In the genomic region with DNA sequence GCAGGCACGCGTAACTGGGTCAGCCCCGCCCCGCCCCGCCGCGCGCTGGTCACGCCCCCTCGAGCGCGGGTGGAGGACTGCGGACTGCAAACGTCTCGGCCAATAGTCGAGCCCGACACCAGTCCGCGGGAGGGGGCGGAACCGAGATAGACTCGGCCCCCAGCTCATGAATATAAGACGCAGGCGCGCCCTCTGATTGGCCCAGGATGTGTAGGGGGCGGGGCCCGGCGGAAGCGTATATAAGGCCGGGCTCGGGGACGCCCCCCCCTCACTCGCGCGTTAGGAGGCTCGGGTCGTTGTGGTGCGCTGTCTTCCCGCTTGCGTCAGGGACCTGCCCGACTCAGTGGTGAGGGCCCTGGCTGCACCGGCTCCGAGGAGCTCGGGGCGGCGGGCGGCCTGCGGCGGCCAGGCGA, we compare ENCODE assay signal across 1 cellular context.
TF ChIP-seq lines count a peak whose summit lies in the region.

Gene CIRBP (plus strand): TSS at position 268 of the 413 bp plus-strand sequence. CDS start 1,602 bp downstream, outside the sequence.

TF ChIP-seq in GM12878, 131 proteins besides CTCF, POLR2A, EP300 and RAD21 (continued from another document):
- TF ChIP-seq BCL3 (IDR thresholded peaks at IDR 0.05; ENCODE audit: borderline replicate concordance, insufficient read depth, low read depth, low read length, poor library complexity, severe bottlenecking) (peak; percentile 37), MXI1 (IDR thresholded peaks at IDR 0.05; ENCODE audit: low read depth, low read length) (no peak), CBFB (IDR thresholded peaks at IDR 0.05; ENCODE audit: low read depth) (peak; percentile 76; the same call in 1 of the 2 replicates), HDGF (IDR thresholded peaks at IDR 0.05) (peak; percentile 94), HDAC6 (IDR thresholded peaks at IDR 0.05; ENCODE audit: unreplicated experiment) (peak; percentile 98), SP1 (IDR thresholded peaks at IDR 0.05; ENCODE audit: low read depth, low read length) (peak; percentile 88), SRF (IDR thresholded peaks at IDR 0.05; ENCODE audit: low read depth in 2 of 2, low read length in 2 of 2) (peak; percentile 48 to 62; a peak in 1 of 4 replicates), TARDBP (IDR thresholded peaks at IDR 0.05; ENCODE audit: borderline replicate concordance) (0 out of 2 replicates have a peak, but pooled peaks have one; percentile 28), TBL1XR1 (IDR thresholded peaks at IDR 0.05; ENCODE audit: low read depth, low read length) (peak; percentile 1; the same call in 1 of the 2 replicates), GABPA (IDR thresholded peaks at IDR 0.05; ENCODE audit: low read depth) (no peak), RUNX3 (IDR thresholded peaks at IDR 0.05; ENCODE audit: low read length) (no peak), BCL11A (IDR thresholded peaks at IDR 0.05; ENCODE audit: low read depth, low read length) (peak; percentile 11; the same call in 1 of the 2 replicates), PKNOX1 (IDR thresholded peaks at IDR 0.05) (peak; percentile 33; the same call in 1 of the 2 replicates), ZNF592 (IDR thresholded peaks at IDR 0.05) (no peak), TAF1 (IDR thresholded peaks at IDR 0.05; ENCODE audit: borderline replicate concordance, low read depth, low read length) (peak; percentile 95), ELK1 (IDR thresholded peaks at IDR 0.05; ENCODE audit: low read depth, low read length) (peak; percentile 13; the same call in 1 of the 2 replicates), NBN (IDR thresholded peaks at IDR 0.05) (peak; percentile 14; the same call in 1 of the 2 replicates), BHLHE40 (IDR thresholded peaks at IDR 0.05; ENCODE audit: borderline replicate concordance in 1 of 2, low read depth in 2 of 2, low read length in 1 of 2) (peak in 1 of 2 experiments; percentile 99; a peak in 2 of 4 replicates), RB1 (IDR thresholded peaks at IDR 0.05; ENCODE audit: borderline replicate concordance) (no peak), NRF1 (conservative IDR thresholded peaks at IDR 0.05; ENCODE audit: low read depth, low read length) (0 out of 2 replicates have a peak, but pooled peaks have one; percentile 3), MTA3 (IDR thresholded peaks at IDR 0.05; ENCODE audit: borderline replicate concordance, low read length) (no peak), RBBP5 (conservative IDR thresholded peaks at IDR 0.05) (no peak), HCFC1 (IDR thresholded peaks at IDR 0.05; ENCODE audit: low read length) (peak; percentile 48), NFYA (IDR thresholded peaks at IDR 0.05; ENCODE audit: borderline replicate concordance, low read depth, low read length) (no peak), WRNIP1 (IDR thresholded peaks at IDR 0.05; ENCODE audit: borderline replicate concordance, low read depth, low read length) (no peak), ZNF207 (IDR thresholded peaks at IDR 0.05; ENCODE audit: borderline replicate concordance) (no peak), BRCA1 (IDR thresholded peaks at IDR 0.05; ENCODE audit: low read depth, low read length) (no peak), SMAD1 (IDR thresholded peaks at IDR 0.05; ENCODE audit: low read depth, partially characterized antibody) (peak; percentile 82), RFX5 (IDR thresholded peaks at IDR 0.05; ENCODE audit: low read depth, low read length) (peak; percentile 25; the same call in 1 of the 2 replicates), MYC (IDR thresholded peaks at IDR 0.05; ENCODE audit: insufficient read depth, insufficient read length, insufficient replicate concordance, low read length, severe bottlenecking) (no peak), POU2F2 (IDR thresholded peaks at IDR 0.05; ENCODE audit: borderline replicate concordance, low read depth, low read length) (peak; percentile 97), POLR2AphosphoS2 (IDR thresholded peaks at IDR 0.05; ENCODE audit: low read depth, low read length) (peak; percentile 100), TCF12 (IDR thresholded peaks at IDR 0.05; ENCODE audit: low read depth, low read length) (peak; percentile 55; the same call in 1 of the 2 replicates), E2F4 (IDR thresholded peaks at IDR 0.05; ENCODE audit: low read depth, low read length) (no peak), TCF3 (IDR thresholded peaks at IDR 0.05; ENCODE audit: borderline replicate concordance, insufficient read depth, low read depth, low read length) (peak; percentile 91), CREM (IDR thresholded peaks at IDR 0.05; ENCODE audit: low read depth) (no peak; the same call in 1 of the 2 replicates), EGR1 (IDR thresholded peaks at IDR 0.05; ENCODE audit: borderline replicate concordance in 1 of 2, low read depth in 2 of 2, low read length in 2 of 2) (peak in 1 of 2 experiments; percentile 18; a peak in 1 of 3 replicates), CHD1 (IDR thresholded peaks at IDR 0.05; ENCODE audit: low read depth, low read length) (peak; percentile 91; the same call in 1 of the 2 replicates)
- TF ChIP-seq, protein P1, sequence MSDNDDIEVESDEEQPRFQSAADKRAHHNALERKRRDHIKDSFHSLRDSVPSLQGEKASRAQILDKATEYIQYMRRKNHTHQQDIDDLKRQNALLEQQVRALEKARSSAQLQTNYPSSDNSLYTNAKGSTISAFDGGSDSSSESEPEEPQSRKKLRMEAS (IDR thresholded peaks at IDR 0.05; ENCODE audit: low read depth, low read length) = no peak
- TF ChIP-seq, protein P2, sequence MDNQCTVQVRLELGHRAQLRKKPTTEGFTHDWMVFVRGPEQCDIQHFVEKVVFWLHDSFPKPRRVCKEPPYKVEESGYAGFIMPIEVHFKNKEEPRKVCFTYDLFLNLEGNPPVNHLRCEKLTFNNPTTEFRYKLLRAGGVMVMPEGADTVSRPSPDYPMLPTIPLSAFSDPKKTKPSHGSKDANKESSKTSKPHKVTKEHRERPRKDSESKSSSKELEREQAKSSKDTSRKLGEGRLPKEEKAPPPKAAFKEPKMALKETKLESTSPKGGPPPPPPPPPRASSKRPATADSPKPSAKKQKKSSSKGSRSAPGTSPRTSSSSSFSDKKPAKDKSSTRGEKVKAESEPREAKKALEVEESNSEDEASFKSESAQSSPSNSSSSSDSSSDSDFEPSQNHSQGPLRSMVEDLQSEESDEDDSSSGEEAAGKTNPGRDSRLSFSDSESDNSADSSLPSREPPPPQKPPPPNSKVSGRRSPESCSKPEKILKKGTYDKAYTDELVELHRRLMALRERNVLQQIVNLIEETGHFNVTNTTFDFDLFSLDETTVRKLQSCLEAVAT (IDR thresholded peaks at IDR 0.05) = no peak
- TF ChIP-seq, protein P3, sequence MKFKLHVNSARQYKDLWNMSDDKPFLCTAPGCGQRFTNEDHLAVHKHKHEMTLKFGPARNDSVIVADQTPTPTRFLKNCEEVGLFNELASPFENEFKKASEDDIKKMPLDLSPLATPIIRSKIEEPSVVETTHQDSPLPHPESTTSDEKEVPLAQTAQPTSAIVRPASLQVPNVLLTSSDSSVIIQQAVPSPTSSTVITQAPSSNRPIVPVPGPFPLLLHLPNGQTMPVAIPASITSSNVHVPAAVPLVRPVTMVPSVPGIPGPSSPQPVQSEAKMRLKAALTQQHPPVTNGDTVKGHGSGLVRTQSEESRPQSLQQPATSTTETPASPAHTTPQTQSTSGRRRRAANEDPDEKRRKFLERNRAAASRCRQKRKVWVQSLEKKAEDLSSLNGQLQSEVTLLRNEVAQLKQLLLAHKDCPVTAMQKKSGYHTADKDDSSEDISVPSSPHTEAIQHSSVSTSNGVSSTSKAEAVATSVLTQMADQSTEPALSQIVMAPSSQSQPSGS (IDR thresholded peaks at IDR 0.05; ENCODE audit: low read length) = no peak
